Comparison of ENCODE assay signal across 7 cellular contexts in genomic region chr2:128321784-128322650, GRCh38. TPM values are rescaled to one million over a fixed set of nuclear protein-coding genes. Genes with fewer than 3 reads are reported as not detected.
DNase-seq lines count a peak whose midpoint lies in the region; ATAC-seq and TF ChIP-seq lines count a peak whose summit lies in the region.

No MANE protein-coding gene starts in this region.

- ATAC-seq in HG02623 (IDR thresholded peaks at IDR 0.05; ENCODE audit: unreplicated experiment) (peak; percentile 54), gastrocnemius medialis (peak; percentile 70 to 75)

- H3K27me3 ChIP-seq in iPS DF 6.9 (ENCODE audit: control insufficient read depth, insufficient read depth, low read length) (no peaks in the 10 kb centered on the region; the same call in 1 of the 2 replicates), gastrocnemius medialis (no peaks in the 10 kb centered on the region)

- no peaks in the 10 kb centered on the region for H3K36me3 ChIP-seq in iPS DF 6.9 (ENCODE audit: control insufficient read depth, insufficient read depth, low read length)
- no peaks in the 10 kb centered on the region for H3K36me3 ChIP-seq in gastrocnemius medialis

- DNase-seq in GM13977 (ENCODE audit: low spot score) = peak; percentile 95
- DNase-seq in NCI-H1048 (lab: John Stamatoyannopoulos, UW) = peak; percentile 61
- DNase-seq in T-helper 22 cell (ENCODE audit: low read depth) = peak; percentile 58
- peak; percentile 52 for DNase-seq in astrocyte of the cerebellum (ENCODE audit: low read depth)
- peak; percentile 57 for DNase-seq in iPS DF 6.9 (ENCODE audit: low read depth, low spot score)
- peak; percentile 72 to 82 for DNase-seq in gastrocnemius medialis

- peak overlapping the region; percentile 38 for H3K4me3 ChIP-seq in astrocyte of the cerebellum (ENCODE audit: low read depth, low read length)
- peak overlapping the region; percentile 28; the same call in 1 of the 2 replicates for H3K4me3 ChIP-seq in iPS DF 6.9 (ENCODE audit: low read length)
- peak overlapping the region; percentile 64 to 80 (median 78) for H3K4me3 ChIP-seq in gastrocnemius medialis

- in situ Hi-C loops in GM13977 (cut with MboI; ENCODE audit: low pct_unique_long_range_greater_than_20kb, low sequenced_read_pairs, unreplicated experiment) (no loop called here), astrocyte of the cerebellum (cut with HindIII; ENCODE audit: low sequenced_read_pairs) (loop anchor here (5.0 to 25.0 kb wide), 5 partner anchors 55 to 1523 kb away; no protein-coding TSS in a partner anchor), gastrocnemius medialis (cut with MboI; ENCODE audit: low sequenced_read_pairs in 4 of 4) (loop anchor here in 1 of 4 donors (25.0 kb wide), 1 partner anchor 415 kb away; no protein-coding TSS in a partner anchor)

- H3K4me1 ChIP-seq in iPS DF 6.9 (ENCODE audit: control insufficient read depth, insufficient read depth, low read length) = peaks cover 10% of the 10 kb centered on the region
- H3K4me1 ChIP-seq in gastrocnemius medialis = peaks cover 14 to 32% of the 10 kb centered on the region in 2 donors

- no peak overlapping the region for H3K27ac ChIP-seq in iPS DF 6.9 (ENCODE audit: low read length)
- H3K27ac ChIP-seq in gastrocnemius medialis = peak overlapping the region; percentile 85 to 95 (median 88)

- TF ChIP-seq POLR2A in gastrocnemius medialis (IDR thresholded peaks at IDR 0.05) = peak; percentile 42 to 60

- H3K9me3 ChIP-seq in iPS DF 6.9 (ENCODE audit: control insufficient read depth, insufficient read depth, low read length) (no peaks in the 10 kb centered on the region), gastrocnemius medialis (no peaks in the 10 kb centered on the region)

- TF ChIP-seq CTCF in GM13977 (IDR thresholded peaks at IDR 0.05; ENCODE audit: extremely low read depth, insufficient read depth, missing control alignments) (peak; percentile 97), astrocyte of the cerebellum (IDR thresholded peaks at IDR 0.05; ENCODE audit: low read depth, low read length, missing control alignments) (peak; percentile 67), gastrocnemius medialis (IDR thresholded peaks at IDR 0.05 in 4 of 5, conservative IDR thresholded peaks at IDR 0.05 in 1 of 5) (peak; percentile 80 to 99 (median 94))

- intact Hi-C loops in gastrocnemius medialis (cut with DNase I; ENCODE audit: low total_unique reads) = loop anchor here (2.0 to 10.0 kb wide), 6 partner anchors 143 to 1863 kb away; partner anchors contain the start of genes MZT2B, SMPD4 and UGGT1

- WGBS in iPS DF 6.9 (ENCODE audit: insufficient coverage, insufficient read length) = no CpG with 5 or more reads among the region's 89 CpGs

RNA-seq across cellular contexts. Expression of gene HS6ST1, which starts 3.3 kb away (rescaled TPM):
- 10 to 100 TPM; 44.6 to 63.3 (median 53.5) TPM for total RNA-seq in gastrocnemius medialis

Comparison
In these comparisons a context has a peak if more than half of its experiments do, and no peak if none do; other contexts are left out.
1. H3K4me3 ChIP-seq: peak in every context shown above with its lines; median percentile 78 in gastrocnemius medialis; 38 in astrocyte of the cerebellum; 28 in iPS DF 6.9.